Comparison of ENCODE assay signal across 11 cellular contexts in genomic region chr2:207930747-207931146, GRCh38.
A peak's percentile ranks its signal among the peaks of the same experiment; 100 is the strongest.
DNase-seq lines count a peak whose midpoint lies in the region; ATAC-seq and TF ChIP-seq lines count a peak whose summit lies in the region.
"Had no signal": no experiment of that assay in that cellular context is flagged by ENCODE, and none has a peak within 500 bp of the region (broad histone marks: within the 10 kb centered on the region; RNA-seq: fewer than 3 reads in every experiment).

No MANE protein-coding gene starts in this region.

- H3K4me2 ChIP-seq in mammary epithelial cell (ENCODE audit: insufficient read depth, low read depth, low read length) = no peak overlapping the region

- no peak overlapping the region for H2AFZ ChIP-seq in mammary epithelial cell (ENCODE audit: low read depth, low read length)

- DNase-seq in mammary epithelial cell (peak; percentile 60), breast epithelium (ENCODE audit: low spot score in 2 of 2) (no peak), RWPE1 (ENCODE audit: low spot score) (peak; percentile 59), aorta (no peak), UCSD-AML1 (lab: John Stamatoyannopoulos, UW; ENCODE audit: unreplicated experiment) (no peak)
- DNase-seq: 8988T; activated CD8-positive, alpha-beta memory T cell treated with anti-CD3 and anti-CD28 coated beads for 24 hours; NCI-H1048 had no signal

- no peaks in the 10 kb centered on the region for H3K79me2 ChIP-seq in mammary epithelial cell (ENCODE audit: insufficient read depth, low read length)

- TF ChIP-seq CTCF in mammary epithelial cell (conservative IDR thresholded peaks at IDR 0.05 in 1 of 2, IDR thresholded peaks at IDR 0.05 in 1 of 2; ENCODE audit: extremely low read depth in 1 of 2, insufficient read depth in 1 of 2, low read depth in 1 of 2, low read length in 2 of 2) (no peak), breast epithelium (IDR thresholded peaks at IDR 0.05) (no peak), RWPE1 (conservative IDR thresholded peaks at IDR 0.05; ENCODE audit: low read depth) (no peak), liver (IDR thresholded peaks at IDR 0.05; ENCODE audit: low read depth, low read length, missing input control) (no peak)

- ATAC-seq in aorta (ENCODE audit: low FRiP score) = no peak
- no peak for ATAC-seq in GM18867 (IDR thresholded peaks at IDR 0.05; ENCODE audit: unreplicated experiment)
- ATAC-seq in HG03571 (IDR thresholded peaks at IDR 0.05; ENCODE audit: unreplicated experiment) = no peak

- H3K27me3 ChIP-seq in mammary epithelial cell (ENCODE audit: insufficient read depth, low read length) (no peaks in the 10 kb centered on the region), breast epithelium (no peaks in the 10 kb centered on the region), liver (ENCODE audit: control insufficient read depth in 4 of 4, insufficient read depth in 4 of 4, low read length in 3 of 4) (no peaks in the 10 kb centered on the region), aorta (ENCODE audit: control insufficient read depth in 1 of 2, insufficient read depth in 2 of 2, low read length in 1 of 2) (no peaks in the 10 kb centered on the region)

- H3K4me3 ChIP-seq in mammary epithelial cell (replicated peaks in 1 of 3; ENCODE audit: insufficient read depth in 1 of 3, low read depth in 2 of 3, low read length in 3 of 3) (no peak overlapping the region), breast epithelium (no peak overlapping the region), liver (ENCODE audit: low read depth in 1 of 3, low read length in 3 of 3) (peak overlapping the region in 1 of 3 donors; percentile 18), aorta (ENCODE audit: low read length in 2 of 2) (no peak overlapping the region)

- CTCF ChIA-PET in mammary epithelial cell (lab: Charles Lee; ENCODE audit: low non-redundant PET) (no interaction called here), RWPE1 (lab: Yijun Ruan, JAX) (no interaction called here)

- H3K4me1 ChIP-seq in mammary epithelial cell (ENCODE audit: insufficient read depth, low read length) (no peaks in the 10 kb centered on the region), breast epithelium (no peaks in the 10 kb centered on the region), liver (ENCODE audit: control insufficient read depth in 4 of 4, insufficient read depth in 4 of 4, low read length in 3 of 4) (peaks cover 4 to 26% (median 12%) of the 10 kb centered on the region in 4 donors), aorta (ENCODE audit: control insufficient read depth in 1 of 2, insufficient read depth in 2 of 2, low read length in 2 of 2) (peaks cover 0 to 1% of the 10 kb centered on the region in 2 donors)

- BruUV-seq in mammary epithelial cell (replicated peaks; lab: Mats Ljungman, UMichigan) = no TSS peak

- TF ChIP-seq RAD21 in liver (IDR thresholded peaks at IDR 0.05) = peak in 1 of 2 donors; percentile 38

- no peaks in the 10 kb centered on the region for H3K9me3 ChIP-seq in mammary epithelial cell (replicated peaks; ENCODE audit: insufficient read depth, low read length)
- no peaks in the 10 kb centered on the region for H3K9me3 ChIP-seq in breast epithelium
- H3K9me3 ChIP-seq in liver (ENCODE audit: control insufficient read depth in 4 of 4, low read length in 3 of 4) = no peaks in the 10 kb centered on the region
- no peaks in the 10 kb centered on the region for H3K9me3 ChIP-seq in aorta (ENCODE audit: control insufficient read depth, low read length)

- POLR2A ChIA-PET in RWPE1 (lab: Yijun Ruan, JAX; ENCODE audit: low non-redundant PET) = no interaction called here

- in situ Hi-C loops in mammary epithelial cell (cut with MboI; ENCODE audit: low sequenced_read_pairs in 2 of 2) = no loop called here

- no peaks in the 10 kb centered on the region for H3K36me3 ChIP-seq in mammary epithelial cell (ENCODE audit: insufficient read depth, low read length)
- H3K36me3 ChIP-seq in breast epithelium = peaks cover 3% of the 10 kb centered on the region
- peaks cover 0 to 3% (median under 1%) of the 10 kb centered on the region in 4 donors for H3K36me3 ChIP-seq in liver (ENCODE audit: control insufficient read depth in 4 of 4, insufficient read depth in 3 of 4, low read depth in 1 of 4, low read length in 3 of 4)
- H3K36me3 ChIP-seq in aorta (ENCODE audit: control insufficient read depth in 1 of 2, insufficient read depth in 2 of 2, low read length in 1 of 2) = peaks cover 0 to 2% of the 10 kb centered on the region in 2 donors

- WGBS in mammary epithelial cell (ENCODE audit: low coverage, missing lambda C conversion rate) = 96% methylated on average over 13 of the region's 29 CpGs
- 57% methylated on average over 29 of the region's 29 CpGs for WGBS in liver
- 85 to 89% methylated on average over 29 of the region's 29 CpGs for WGBS in aorta, 2 donors

- TF ChIP-seq POLR2A in breast epithelium (IDR thresholded peaks at IDR 0.05) = no peak

- H3K9ac ChIP-seq in mammary epithelial cell (ENCODE audit: insufficient read depth, low read length) = no peak overlapping the region
- H3K9ac ChIP-seq in liver (ENCODE audit: low read depth in 1 of 2, low read length in 2 of 2) = peak overlapping the region in 1 of 2 donors; percentile 86

- H3K27ac ChIP-seq in mammary epithelial cell (ENCODE audit: insufficient read depth, low read depth, low read length) = no peak overlapping the region
- no peak overlapping the region for H3K27ac ChIP-seq in breast epithelium
- H3K27ac ChIP-seq in RWPE1 = no peak overlapping the region
- peak overlapping the region; percentile 49 to 61 for H3K27ac ChIP-seq in liver (ENCODE audit: low read depth in 1 of 2, low read length in 2 of 2)
- H3K27ac ChIP-seq in aorta (ENCODE audit: low read depth in 1 of 2, low read length in 2 of 2) = no peak overlapping the region

- intact Hi-C loops in mammary epithelial cell (cut with micrococcal nuclease) = no loop called here
- intact Hi-C loops in breast epithelium (cut with DNase I; ENCODE audit: low total_unique reads) = no loop called here
- intact Hi-C loops in aorta (cut with DNase I) = no loop called here

- no peaks in the 10 kb centered on the region for H4K20me1 ChIP-seq in mammary epithelial cell (ENCODE audit: insufficient read depth, low read length)

- dilution Hi-C loops in mammary epithelial cell (cut with HindIII; ENCODE audit: low sequenced_read_pairs) = no loop called here

TF ChIP-seq in liver, 16 proteins besides CTCF, POLR2A, EP300 and RAD21 (continues in another document):
- TF ChIP-seq EGR1 (IDR thresholded peaks at IDR 0.05; ENCODE audit: low read depth in 2 of 2) (no peak), RXRA (IDR thresholded peaks at IDR 0.05) (no peak), HNF4G (IDR thresholded peaks at IDR 0.05) (no peak), YY1 (IDR thresholded peaks at IDR 0.05) (peak; percentile 58), FOXA1 (IDR thresholded peaks at IDR 0.05) (no peak), ATF3 (IDR thresholded peaks at IDR 0.05) (no peak), NR2F2 (IDR thresholded peaks at IDR 0.05) (no peak), TAF1 (conservative IDR thresholded peaks at IDR 0.05) (peak; percentile 31), MAX (IDR thresholded peaks at IDR 0.05) (no peak), GABPA (IDR thresholded peaks at IDR 0.05 in 1 of 2, conservative IDR thresholded peaks at IDR 0.05 in 1 of 2) (no peak), SP1 (IDR thresholded peaks at IDR 0.05) (no peak), ZBTB33 (IDR thresholded peaks at IDR 0.05) (no peak), HNF4A (conservative IDR thresholded peaks at IDR 0.05) (peak in 1 of 2 donors; percentile 11), FOXA2 (IDR thresholded peaks at IDR 0.05) (no peak), JUND (IDR thresholded peaks at IDR 0.05) (no peak)

Comparison
In these comparisons a context has a peak if more than half of its experiments do, and no peak if none do; other contexts are left out.
1. DNase-seq: peak in mammary epithelial cell (single experiment) and RWPE1 (single experiment); none in breast epithelium (0 of 2), aorta (0 of 2) and UCSD-AML1 (single experiment).
2. H3K27ac ChIP-seq: peak in liver (2 of 2); none in mammary epithelial cell (single experiment), breast epithelium (0 of 2), RWPE1 (single experiment) and aorta (0 of 2).